In the genomic region with DNA sequence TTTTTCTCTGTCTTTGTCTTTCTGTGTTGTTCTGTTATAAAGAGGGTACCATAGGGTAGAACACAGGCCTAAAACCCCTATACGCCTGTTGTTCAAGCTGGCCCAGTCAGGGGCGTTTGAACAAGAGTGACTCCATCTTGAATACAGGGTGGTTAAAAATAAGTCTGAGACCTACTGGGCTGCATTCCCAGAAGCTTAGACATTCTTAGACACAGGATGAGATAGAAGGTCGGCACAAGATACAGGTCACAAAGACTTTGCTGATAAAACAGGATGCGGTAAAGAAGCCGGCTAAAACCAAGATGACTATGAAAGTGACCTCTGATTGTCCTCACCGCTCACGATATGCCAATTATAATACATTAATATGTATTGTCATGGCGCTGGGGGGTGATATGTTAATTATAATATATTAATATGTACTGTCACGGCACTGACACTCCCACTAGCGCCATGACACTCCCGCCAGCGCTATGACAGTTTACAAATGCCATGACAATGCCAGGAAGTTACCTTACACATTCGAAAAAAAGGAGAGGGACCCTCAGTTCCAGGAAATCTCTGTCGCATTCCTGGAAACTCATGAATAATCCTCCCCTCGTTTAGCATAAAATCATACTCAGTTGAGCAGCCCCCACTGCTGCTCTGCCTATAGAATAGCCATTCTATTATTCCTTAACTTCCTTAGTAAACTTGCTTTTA, we compare ENCODE assay signal across 1 cellular context.
TF ChIP-seq lines count a peak whose summit lies in the region.

No MANE protein-coding gene starts in this region.

TF ChIP-seq in K562, 482 proteins besides CTCF, POLR2A, EP300 and RAD21 (continued from another document and continues in another):
- TF ChIP-seq CREM (IDR thresholded peaks at IDR 0.05; ENCODE audit: low read depth) (no peak), CBFA2T3 (IDR thresholded peaks at IDR 0.05) (no peak), EGR1 (conservative IDR thresholded peaks at IDR 0.05) (no peak), ZNF124 (CRISPR knock-in tag; IDR thresholded peaks at IDR 0.05) (no peak), NCOA1 (IDR thresholded peaks at IDR 0.05; ENCODE audit: low read depth) (no peak), KLF16 (IDR thresholded peaks at IDR 0.05) (no peak), STAT5A (IDR thresholded peaks at IDR 0.05; ENCODE audit: borderline replicate concordance, low read length) (peak; percentile 76), MED1 (CRISPR knock-in tag; IDR thresholded peaks at IDR 0.05; ENCODE audit: borderline replicate concordance) (no peak), MEIS2 (IDR thresholded peaks at IDR 0.05; ENCODE audit: partially characterized antibody) (peak; percentile 10), SMAD2 (IDR thresholded peaks at IDR 0.05; ENCODE audit: low read depth, low read length) (no peak), KLF1 (tag; IDR thresholded peaks at IDR 0.05) (peak; percentile 92), ETV5 (CRISPR knock-in tag; IDR thresholded peaks at IDR 0.05; ENCODE audit: low read depth) (0 out of 2 replicates have a peak, but pooled peaks have one; percentile 19), NFXL1 (CRISPR knock-in tag; IDR thresholded peaks at IDR 0.05) (peak; percentile 100), ZNF184 (CRISPR knock-in tag; IDR thresholded peaks at IDR 0.05) (no peak), HDAC6 (IDR thresholded peaks at IDR 0.05; ENCODE audit: low read depth, low read length) (no peak), JUND (IDR thresholded peaks at IDR 0.05; ENCODE audit: borderline replicate concordance, low read depth, low read length) (no peak), JUND (tag; IDR thresholded peaks at IDR 0.05; ENCODE audit: borderline replicate concordance, low read depth, low read length) (peak; percentile 94; the same call in 2 of the 3 replicates), MAFK (IDR thresholded peaks at IDR 0.05; ENCODE audit: low read length) (no peak), MYBL2 (IDR thresholded peaks at IDR 0.05; ENCODE audit: low read depth) (no peak), MYBL2 (CRISPR knock-in tag; IDR thresholded peaks at IDR 0.05; ENCODE audit: borderline replicate concordance) (no peak), ZFP1 (CRISPR knock-in tag; IDR thresholded peaks at IDR 0.05) (peak; percentile 100), CBFB (CRISPR knock-in tag; IDR thresholded peaks at IDR 0.05) (no peak), TAF7 (tag; IDR thresholded peaks at IDR 0.05) (peak; percentile 98), NONO (IDR thresholded peaks at IDR 0.05; ENCODE audit: low read depth in 2 of 2, low read length in 1 of 2) (no peak), RBM34 (IDR thresholded peaks at IDR 0.05; ENCODE audit: borderline replicate concordance, insufficient read depth, low read length) (no peak), ZNF584 (CRISPR knock-in tag; IDR thresholded peaks at IDR 0.05; ENCODE audit: low read depth) (peak; percentile 100)
- TF ChIP-seq, protein P1, sequence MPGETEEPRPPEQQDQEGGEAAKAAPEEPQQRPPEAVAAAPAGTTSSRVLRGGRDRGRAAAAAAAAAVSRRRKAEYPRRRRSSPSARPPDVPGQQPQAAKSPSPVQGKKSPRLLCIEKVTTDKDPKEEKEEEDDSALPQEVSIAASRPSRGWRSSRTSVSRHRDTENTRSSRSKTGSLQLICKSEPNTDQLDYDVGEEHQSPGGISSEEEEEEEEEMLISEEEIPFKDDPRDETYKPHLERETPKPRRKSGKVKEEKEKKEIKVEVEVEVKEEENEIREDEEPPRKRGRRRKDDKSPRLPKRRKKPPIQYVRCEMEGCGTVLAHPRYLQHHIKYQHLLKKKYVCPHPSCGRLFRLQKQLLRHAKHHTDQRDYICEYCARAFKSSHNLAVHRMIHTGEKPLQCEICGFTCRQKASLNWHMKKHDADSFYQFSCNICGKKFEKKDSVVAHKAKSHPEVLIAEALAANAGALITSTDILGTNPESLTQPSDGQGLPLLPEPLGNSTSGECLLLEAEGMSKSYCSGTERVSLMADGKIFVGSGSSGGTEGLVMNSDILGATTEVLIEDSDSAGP (CRISPR knock-in tag; IDR thresholded peaks at IDR 0.05) = no peak
- TF ChIP-seq, protein P2, sequence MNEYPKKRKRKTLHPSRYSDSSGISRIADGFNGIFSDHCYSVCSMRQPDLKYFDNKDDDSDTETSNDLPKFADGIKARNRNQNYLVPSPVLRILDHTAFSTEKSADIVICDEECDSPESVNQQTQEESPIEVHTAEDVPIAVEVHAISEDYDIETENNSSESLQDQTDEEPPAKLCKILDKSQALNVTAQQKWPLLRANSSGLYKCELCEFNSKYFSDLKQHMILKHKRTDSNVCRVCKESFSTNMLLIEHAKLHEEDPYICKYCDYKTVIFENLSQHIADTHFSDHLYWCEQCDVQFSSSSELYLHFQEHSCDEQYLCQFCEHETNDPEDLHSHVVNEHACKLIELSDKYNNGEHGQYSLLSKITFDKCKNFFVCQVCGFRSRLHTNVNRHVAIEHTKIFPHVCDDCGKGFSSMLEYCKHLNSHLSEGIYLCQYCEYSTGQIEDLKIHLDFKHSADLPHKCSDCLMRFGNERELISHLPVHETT (CRISPR knock-in tag; conservative IDR thresholded peaks at IDR 0.05 in 1 of 2, IDR thresholded peaks at IDR 0.05 in 1 of 2) = peak in 1 of 2 experiments; percentile 100; a peak in 2 of 4 replicates
- TF ChIP-seq, protein P3, sequence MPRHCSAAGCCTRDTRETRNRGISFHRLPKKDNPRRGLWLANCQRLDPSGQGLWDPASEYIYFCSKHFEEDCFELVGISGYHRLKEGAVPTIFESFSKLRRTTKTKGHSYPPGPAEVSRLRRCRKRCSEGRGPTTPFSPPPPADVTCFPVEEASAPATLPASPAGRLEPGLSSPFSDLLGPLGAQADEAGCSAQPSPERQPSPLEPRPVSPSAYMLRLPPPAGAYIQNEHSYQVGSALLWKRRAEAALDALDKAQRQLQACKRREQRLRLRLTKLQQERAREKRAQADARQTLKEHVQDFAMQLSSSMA (CRISPR knock-in tag; IDR thresholded peaks at IDR 0.05) = peak; percentile 97
- TF ChIP-seq, protein P4, sequence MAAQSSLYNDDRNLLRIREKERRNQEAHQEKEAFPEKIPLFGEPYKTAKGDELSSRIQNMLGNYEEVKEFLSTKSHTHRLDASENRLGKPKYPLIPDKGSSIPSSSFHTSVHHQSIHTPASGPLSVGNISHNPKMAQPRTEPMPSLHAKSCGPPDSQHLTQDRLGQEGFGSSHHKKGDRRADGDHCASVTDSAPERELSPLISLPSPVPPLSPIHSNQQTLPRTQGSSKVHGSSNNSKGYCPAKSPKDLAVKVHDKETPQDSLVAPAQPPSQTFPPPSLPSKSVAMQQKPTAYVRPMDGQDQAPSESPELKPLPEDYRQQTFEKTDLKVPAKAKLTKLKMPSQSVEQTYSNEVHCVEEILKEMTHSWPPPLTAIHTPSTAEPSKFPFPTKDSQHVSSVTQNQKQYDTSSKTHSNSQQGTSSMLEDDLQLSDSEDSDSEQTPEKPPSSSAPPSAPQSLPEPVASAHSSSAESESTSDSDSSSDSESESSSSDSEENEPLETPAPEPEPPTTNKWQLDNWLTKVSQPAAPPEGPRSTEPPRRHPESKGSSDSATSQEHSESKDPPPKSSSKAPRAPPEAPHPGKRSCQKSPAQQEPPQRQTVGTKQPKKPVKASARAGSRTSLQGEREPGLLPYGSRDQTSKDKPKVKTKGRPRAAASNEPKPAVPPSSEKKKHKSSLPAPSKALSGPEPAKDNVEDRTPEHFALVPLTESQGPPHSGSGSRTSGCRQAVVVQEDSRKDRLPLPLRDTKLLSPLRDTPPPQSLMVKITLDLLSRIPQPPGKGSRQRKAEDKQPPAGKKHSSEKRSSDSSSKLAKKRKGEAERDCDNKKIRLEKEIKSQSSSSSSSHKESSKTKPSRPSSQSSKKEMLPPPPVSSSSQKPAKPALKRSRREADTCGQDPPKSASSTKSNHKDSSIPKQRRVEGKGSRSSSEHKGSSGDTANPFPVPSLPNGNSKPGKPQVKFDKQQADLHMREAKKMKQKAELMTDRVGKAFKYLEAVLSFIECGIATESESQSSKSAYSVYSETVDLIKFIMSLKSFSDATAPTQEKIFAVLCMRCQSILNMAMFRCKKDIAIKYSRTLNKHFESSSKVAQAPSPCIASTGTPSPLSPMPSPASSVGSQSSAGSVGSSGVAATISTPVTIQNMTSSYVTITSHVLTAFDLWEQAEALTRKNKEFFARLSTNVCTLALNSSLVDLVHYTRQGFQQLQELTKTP (IDR thresholded peaks at IDR 0.05; ENCODE audit: low read depth in 1 of 2, partially characterized antibody in 2 of 2) = no peak
- TF ChIP-seq, protein P5, sequence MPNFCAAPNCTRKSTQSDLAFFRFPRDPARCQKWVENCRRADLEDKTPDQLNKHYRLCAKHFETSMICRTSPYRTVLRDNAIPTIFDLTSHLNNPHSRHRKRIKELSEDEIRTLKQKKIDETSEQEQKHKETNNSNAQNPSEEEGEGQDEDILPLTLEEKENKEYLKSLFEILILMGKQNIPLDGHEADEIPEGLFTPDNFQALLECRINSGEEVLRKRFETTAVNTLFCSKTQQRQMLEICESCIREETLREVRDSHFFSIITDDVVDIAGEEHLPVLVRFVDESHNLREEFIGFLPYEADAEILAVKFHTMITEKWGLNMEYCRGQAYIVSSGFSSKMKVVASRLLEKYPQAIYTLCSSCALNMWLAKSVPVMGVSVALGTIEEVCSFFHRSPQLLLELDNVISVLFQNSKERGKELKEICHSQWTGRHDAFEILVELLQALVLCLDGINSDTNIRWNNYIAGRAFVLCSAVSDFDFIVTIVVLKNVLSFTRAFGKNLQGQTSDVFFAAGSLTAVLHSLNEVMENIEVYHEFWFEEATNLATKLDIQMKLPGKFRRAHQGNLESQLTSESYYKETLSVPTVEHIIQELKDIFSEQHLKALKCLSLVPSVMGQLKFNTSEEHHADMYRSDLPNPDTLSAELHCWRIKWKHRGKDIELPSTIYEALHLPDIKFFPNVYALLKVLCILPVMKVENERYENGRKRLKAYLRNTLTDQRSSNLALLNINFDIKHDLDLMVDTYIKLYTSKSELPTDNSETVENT (CRISPR knock-in tag; IDR thresholded peaks at IDR 0.05) = no peak
- TF ChIP-seq, protein P6, sequence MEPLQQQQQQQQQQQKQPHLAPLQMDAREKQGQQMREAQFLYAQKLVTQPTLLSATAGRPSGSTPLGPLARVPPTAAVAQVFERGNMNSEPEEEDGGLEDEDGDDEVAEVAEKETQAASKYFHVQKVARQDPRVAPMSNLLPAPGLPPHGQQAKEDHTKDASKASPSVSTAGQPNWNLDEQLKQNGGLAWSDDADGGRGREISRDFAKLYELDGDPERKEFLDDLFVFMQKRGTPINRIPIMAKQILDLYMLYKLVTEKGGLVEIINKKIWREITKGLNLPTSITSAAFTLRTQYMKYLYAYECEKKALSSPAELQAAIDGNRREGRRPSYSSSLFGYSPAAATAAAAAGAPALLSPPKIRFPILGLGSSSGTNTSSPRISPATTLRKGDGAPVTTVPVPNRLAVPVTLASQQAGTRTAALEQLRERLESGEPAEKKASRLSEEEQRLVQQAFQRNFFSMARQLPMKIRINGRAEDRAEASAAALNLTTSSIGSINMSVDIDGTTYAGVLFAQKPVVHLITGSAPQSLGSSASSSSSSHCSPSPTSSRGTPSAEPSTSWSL (CRISPR knock-in tag; IDR thresholded peaks at IDR 0.05; ENCODE audit: borderline replicate concordance) = peak; percentile 100
- TF ChIP-seq, protein P7, sequence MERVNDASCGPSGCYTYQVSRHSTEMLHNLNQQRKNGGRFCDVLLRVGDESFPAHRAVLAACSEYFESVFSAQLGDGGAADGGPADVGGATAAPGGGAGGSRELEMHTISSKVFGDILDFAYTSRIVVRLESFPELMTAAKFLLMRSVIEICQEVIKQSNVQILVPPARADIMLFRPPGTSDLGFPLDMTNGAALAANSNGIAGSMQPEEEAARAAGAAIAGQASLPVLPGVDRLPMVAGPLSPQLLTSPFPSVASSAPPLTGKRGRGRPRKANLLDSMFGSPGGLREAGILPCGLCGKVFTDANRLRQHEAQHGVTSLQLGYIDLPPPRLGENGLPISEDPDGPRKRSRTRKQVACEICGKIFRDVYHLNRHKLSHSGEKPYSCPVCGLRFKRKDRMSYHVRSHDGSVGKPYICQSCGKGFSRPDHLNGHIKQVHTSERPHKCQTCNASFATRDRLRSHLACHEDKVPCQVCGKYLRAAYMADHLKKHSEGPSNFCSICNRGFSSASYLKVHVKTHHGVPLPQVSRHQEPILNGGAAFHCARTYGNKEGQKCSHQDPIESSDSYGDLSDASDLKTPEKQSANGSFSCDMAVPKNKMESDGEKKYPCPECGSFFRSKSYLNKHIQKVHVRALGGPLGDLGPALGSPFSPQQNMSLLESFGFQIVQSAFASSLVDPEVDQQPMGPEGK (CRISPR knock-in tag; IDR thresholded peaks at IDR 0.05; ENCODE audit: borderline replicate concordance) = peak; percentile 100
- TF ChIP-seq, protein P8, sequence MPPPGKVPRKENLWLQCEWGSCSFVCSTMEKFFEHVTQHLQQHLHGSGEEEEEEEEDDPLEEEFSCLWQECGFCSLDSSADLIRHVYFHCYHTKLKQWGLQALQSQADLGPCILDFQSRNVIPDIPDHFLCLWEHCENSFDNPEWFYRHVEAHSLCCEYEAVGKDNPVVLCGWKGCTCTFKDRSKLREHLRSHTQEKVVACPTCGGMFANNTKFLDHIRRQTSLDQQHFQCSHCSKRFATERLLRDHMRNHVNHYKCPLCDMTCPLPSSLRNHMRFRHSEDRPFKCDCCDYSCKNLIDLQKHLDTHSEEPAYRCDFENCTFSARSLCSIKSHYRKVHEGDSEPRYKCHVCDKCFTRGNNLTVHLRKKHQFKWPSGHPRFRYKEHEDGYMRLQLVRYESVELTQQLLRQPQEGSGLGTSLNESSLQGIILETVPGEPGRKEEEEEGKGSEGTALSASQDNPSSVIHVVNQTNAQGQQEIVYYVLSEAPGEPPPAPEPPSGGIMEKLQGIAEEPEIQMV (tag; conservative IDR thresholded peaks at IDR 0.05; ENCODE audit: low read depth) = peak; percentile 92
- TF ChIP-seq, protein P9, sequence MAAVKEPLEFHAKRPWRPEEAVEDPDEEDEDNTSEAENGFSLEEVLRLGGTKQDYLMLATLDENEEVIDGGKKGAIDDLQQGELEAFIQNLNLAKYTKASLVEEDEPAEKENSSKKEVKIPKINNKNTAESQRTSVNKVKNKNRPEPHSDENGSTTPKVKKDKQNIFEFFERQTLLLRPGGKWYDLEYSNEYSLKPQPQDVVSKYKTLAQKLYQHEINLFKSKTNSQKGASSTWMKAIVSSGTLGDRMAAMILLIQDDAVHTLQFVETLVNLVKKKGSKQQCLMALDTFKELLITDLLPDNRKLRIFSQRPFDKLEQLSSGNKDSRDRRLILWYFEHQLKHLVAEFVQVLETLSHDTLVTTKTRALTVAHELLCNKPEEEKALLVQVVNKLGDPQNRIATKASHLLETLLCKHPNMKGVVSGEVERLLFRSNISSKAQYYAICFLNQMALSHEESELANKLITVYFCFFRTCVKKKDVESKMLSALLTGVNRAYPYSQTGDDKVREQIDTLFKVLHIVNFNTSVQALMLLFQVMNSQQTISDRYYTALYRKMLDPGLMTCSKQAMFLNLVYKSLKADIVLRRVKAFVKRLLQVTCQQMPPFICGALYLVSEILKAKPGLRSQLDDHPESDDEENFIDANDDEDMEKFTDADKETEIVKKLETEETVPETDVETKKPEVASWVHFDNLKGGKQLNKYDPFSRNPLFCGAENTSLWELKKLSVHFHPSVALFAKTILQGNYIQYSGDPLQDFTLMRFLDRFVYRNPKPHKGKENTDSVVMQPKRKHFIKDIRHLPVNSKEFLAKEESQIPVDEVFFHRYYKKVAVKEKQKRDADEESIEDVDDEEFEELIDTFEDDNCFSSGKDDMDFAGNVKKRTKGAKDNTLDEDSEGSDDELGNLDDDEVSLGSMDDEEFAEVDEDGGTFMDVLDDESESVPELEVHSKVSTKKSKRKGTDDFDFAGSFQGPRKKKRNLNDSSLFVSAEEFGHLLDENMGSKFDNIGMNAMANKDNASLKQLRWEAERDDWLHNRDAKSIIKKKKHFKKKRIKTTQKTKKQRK (IDR thresholded peaks at IDR 0.05; ENCODE audit: borderline replicate concordance, low read depth, low read length) = no peak
